18 cellular contexts compared by ENCODE assay signal in genomic region chr1:235320521-235321179, GRCh38. TPM values are rescaled to one million over a fixed set of nuclear protein-coding genes. Genes with fewer than 3 reads are reported as not detected.
DNase-seq lines count a peak whose midpoint lies in the region; ATAC-seq and TF ChIP-seq lines count a peak whose summit lies in the region.
"Had no signal": no experiment of that assay in that cellular context is flagged by ENCODE, and none has a peak within 500 bp of the region (broad histone marks: within the 10 kb centered on the region; RNA-seq: fewer than 3 reads in every experiment).

No MANE protein-coding gene starts in this region.

- no peak overlapping the region for H2BK15ac ChIP-seq in mesendoderm (replicated peaks; ENCODE audit: low read depth)

- ATAC-seq in activated CD4-positive, CD25-positive, alpha-beta regulatory T cell treated with anti-CD3 and anti-CD28 coated beads, Interleukin-2, amount 50 U/mL, for 24 hours, result no peak

- WGBS in mesendoderm (ENCODE audit: extremely low coverage, insufficient coverage, low lambda C conversion rate), result no CpG with 5 or more reads among the region's 6 CpGs

- H2BK120ac ChIP-seq in mesendoderm (ENCODE audit: low read depth, low read length), result no peak overlapping the region

- DNase-seq in T-helper 1 cell (no peak), mesendoderm (no peak), endothelial cell (ENCODE audit: low spot score) (no peak), NCI-H2196 (lab: John Stamatoyannopoulos, UW; ENCODE audit: unreplicated experiment) (no peak)
- no peak for DNase-seq in CD4-positive, alpha-beta memory T cell
- no peak for DNase-seq in activated T-helper 2 cell treated with anti-CD3 and anti-CD28 coated beads, Interferon-gamma antibody, Interleukin-2, Interleukin-4, amounts not matched to agents 10 μg/mL and 5 μg/mL and 100 μg/mL, durations not matched to agents 14 hours and 24 hours and 36 hours (ENCODE audit: low spot score)
- DNase-seq: adrenal gland; effector CD8-positive, alpha-beta T cell; head of caudate nucleus; MV-4-11; NCI-H2029; NCI-H526; SJCRH30; transverse colon had no signal

- peak overlapping the region; percentile 25 for H3K56ac ChIP-seq in mesendoderm (ENCODE audit: low read length)

- H3K36me3 Mint-ChIP-seq in T-helper 1 cell treated with Interleukin-12 subunit alpha and Interleukin-12 subunit beta and Interleukin-4 antibody, amounts not matched to agents 30 μg/mL and 1 μg/mL, for 36 hours (ENCODE audit: low read depth), result peaks cover 33% of the 10 kb centered on the region
- H3K36me3 Mint-ChIP-seq in CD4-positive, alpha-beta memory T cell, result peaks cover 28 to 55% of the 10 kb centered on the region in 2 donors
- H3K36me3 Mint-ChIP-seq in activated T-helper 2 cell treated with anti-CD3 and anti-CD28 coated beads, Interferon-gamma antibody, Interleukin-2, Interleukin-4, amounts not matched to agents 10 μg/mL and 5 μg/mL and 100 μg/mL, durations not matched to agents 14 hours and 24 hours and 36 hours (ENCODE audit: low read depth), result peaks cover 43% of the 10 kb centered on the region
- H3K36me3 Mint-ChIP-seq in endothelial cell (ENCODE audit: low read depth, unreplicated experiment), result peaks cover 22% of the 10 kb centered on the region

- H2AK5ac ChIP-seq in mesendoderm (ENCODE audit: low read length), result no peak overlapping the region

- no peaks in the 10 kb centered on the region for H3K27me3 Mint-ChIP-seq in T-helper 1 cell treated with Interleukin-12 subunit alpha and Interleukin-12 subunit beta and Interleukin-4 antibody, amounts not matched to agents 30 μg/mL and 1 μg/mL, for 36 hours (ENCODE audit: low read depth)
- H3K27me3 Mint-ChIP-seq in CD4-positive, alpha-beta memory T cell, result no peaks in the 10 kb centered on the region
- no peaks in the 10 kb centered on the region for H3K27me3 Mint-ChIP-seq in activated T-helper 2 cell treated with anti-CD3 and anti-CD28 coated beads, Interferon-gamma antibody, Interleukin-2, Interleukin-4, amounts not matched to agents 10 μg/mL and 5 μg/mL and 100 μg/mL, durations not matched to agents 14 hours and 24 hours and 36 hours (ENCODE audit: low read depth)
- H3K27me3 Mint-ChIP-seq in endothelial cell (ENCODE audit: unreplicated experiment), result peaks cover 3% of the 10 kb centered on the region

- H3K9ac ChIP-seq in mesendoderm (ENCODE audit: low read length), result no peak overlapping the region
- H3K9ac ChIP-seq: BLaER1 had no signal

- H3K4ac ChIP-seq in mesendoderm (ENCODE audit: low read depth, low read length), result no peak overlapping the region

- intact Hi-C loops in CD4-positive, alpha-beta memory T cell (cut with micrococcal nuclease), result loop anchor here (2.0 kb wide), 1 partner anchor 16 kb away; no protein-coding TSS in a partner anchor
- intact Hi-C loops in activated T-helper 2 cell treated with anti-CD3 and anti-CD28 coated beads, Interferon-gamma antibody, Interleukin-2, Interleukin-4, amounts not matched to agents 10 μg/mL and 5 μg/mL and 100 μg/mL, durations not matched to agents 14 hours and 24 hours and 36 hours (cut with micrococcal nuclease), result loop anchor here (10.0 kb wide), 1 partner anchor 846 kb away; the partner anchor contains the start of gene TARBP1

- H3K4me1 Mint-ChIP-seq in T-helper 1 cell treated with Interleukin-12 subunit alpha and Interleukin-12 subunit beta and Interleukin-4 antibody, amounts not matched to agents 30 μg/mL and 1 μg/mL, for 36 hours (ENCODE audit: low read depth), result peaks cover 48% of the 10 kb centered on the region
- H3K4me1 Mint-ChIP-seq in CD4-positive, alpha-beta memory T cell, result peaks cover 55 to 79% (median 69%) of the 10 kb centered on the region in 4 donors
- H3K4me1 Mint-ChIP-seq in activated T-helper 2 cell treated with anti-CD3 and anti-CD28 coated beads, Interferon-gamma antibody, Interleukin-2, Interleukin-4, amounts not matched to agents 10 μg/mL and 5 μg/mL and 100 μg/mL, durations not matched to agents 14 hours and 24 hours and 36 hours (ENCODE audit: low read depth), result peaks cover 53% of the 10 kb centered on the region
- H3K4me1 Mint-ChIP-seq in endothelial cell (ENCODE audit: unreplicated experiment), result peaks cover 12% of the 10 kb centered on the region

- H3K18ac ChIP-seq in mesendoderm (ENCODE audit: low read length), result no peak overlapping the region

- no peaks in the 10 kb centered on the region for H3K9me3 ChIP-seq in CD4-positive, alpha-beta memory T cell (ENCODE audit: control insufficient read depth in 1 of 2, low read length in 2 of 2)
- H3K9me3 ChIP-seq: adrenal gland, BLaER1, SJCRH30, transverse colon had no signal

- no peak overlapping the region for H3K4me3 Mint-ChIP-seq in T-helper 1 cell treated with Interleukin-12 subunit alpha and Interleukin-12 subunit beta and Interleukin-4 antibody, amounts not matched to agents 30 μg/mL and 1 μg/mL, for 36 hours
- H3K4me3 Mint-ChIP-seq in CD4-positive, alpha-beta memory T cell, result peak overlapping the region in 7 of 8 donors; percentile 4 to 63 (median 33)
- no peak overlapping the region for H3K4me3 Mint-ChIP-seq in activated T-helper 2 cell treated with anti-CD3 and anti-CD28 coated beads, Interferon-gamma antibody, Interleukin-2, Interleukin-4, amounts not matched to agents 10 μg/mL and 5 μg/mL and 100 μg/mL, durations not matched to agents 14 hours and 24 hours and 36 hours (ENCODE audit: low read depth)
- no peak overlapping the region for H3K4me3 Mint-ChIP-seq in endothelial cell (ENCODE audit: unreplicated experiment)

- H3K27ac ChIP-seq in CD4-positive, alpha-beta memory T cell (ENCODE audit: low read depth, low read length), result no peak overlapping the region
- no peak overlapping the region for H3K27ac ChIP-seq in mesendoderm (ENCODE audit: low read depth, low read length)
- H3K27ac ChIP-seq: 22Rv1, adrenal gland, BLaER1, SJCRH30, transverse colon had no signal

- no peaks in the 10 kb centered on the region for H3K9me3 Mint-ChIP-seq in T-helper 1 cell treated with Interleukin-12 subunit alpha and Interleukin-12 subunit beta and Interleukin-4 antibody, amounts not matched to agents 30 μg/mL and 1 μg/mL, for 36 hours
- H3K9me3 Mint-ChIP-seq in CD4-positive, alpha-beta memory T cell, result no peaks in the 10 kb centered on the region
- H3K9me3 Mint-ChIP-seq in activated T-helper 2 cell treated with anti-CD3 and anti-CD28 coated beads, Interferon-gamma antibody, Interleukin-2, Interleukin-4, amounts not matched to agents 10 μg/mL and 5 μg/mL and 100 μg/mL, durations not matched to agents 14 hours and 24 hours and 36 hours, result no peaks in the 10 kb centered on the region
- no peaks in the 10 kb centered on the region for H3K9me3 Mint-ChIP-seq in endothelial cell (ENCODE audit: unreplicated experiment)

- H3K4me2 ChIP-seq in mesendoderm (ENCODE audit: low read length), result no peak overlapping the region
- H3K4me2 ChIP-seq: BLaER1 had no signal

- H2BK5ac ChIP-seq in mesendoderm (ENCODE audit: low read length), result no peak overlapping the region

- H3K27ac Mint-ChIP-seq in T-helper 1 cell treated with Interleukin-12 subunit alpha and Interleukin-12 subunit beta and Interleukin-4 antibody, amounts not matched to agents 30 μg/mL and 1 μg/mL, for 36 hours, result peak overlapping the region; percentile 2
- H3K27ac Mint-ChIP-seq in CD4-positive, alpha-beta memory T cell, result peak overlapping the region; percentile 7 to 87 (median 69)
- peak overlapping the region; percentile 53 for H3K27ac Mint-ChIP-seq in activated T-helper 2 cell treated with anti-CD3 and anti-CD28 coated beads, Interferon-gamma antibody, Interleukin-2, Interleukin-4, amounts not matched to agents 10 μg/mL and 5 μg/mL and 100 μg/mL, durations not matched to agents 14 hours and 24 hours and 36 hours
- no peak overlapping the region for H3K27ac Mint-ChIP-seq in endothelial cell (ENCODE audit: unreplicated experiment)

- H3K79me2 ChIP-seq in mesendoderm (ENCODE audit: control insufficient read depth, insufficient read depth, low read length), result peaks cover 74% of the 10 kb centered on the region

- H3K27me3 ChIP-seq in CD4-positive, alpha-beta memory T cell (ENCODE audit: insufficient read depth, low read length), result no peaks in the 10 kb centered on the region
- H3K27me3 ChIP-seq in mesendoderm (ENCODE audit: insufficient read depth, low read length, poor library complexity), result no peaks in the 10 kb centered on the region
- H3K27me3 ChIP-seq: adrenal gland, BLaER1, SJCRH30, transverse colon had no signal

- no peak overlapping the region for H4K5ac ChIP-seq in mesendoderm (ENCODE audit: low read length)

- H3K36me3 ChIP-seq in CD4-positive, alpha-beta memory T cell (ENCODE audit: insufficient read depth, low read length), result peaks cover 5% of the 10 kb centered on the region
- peaks cover 2% of the 10 kb centered on the region for H3K36me3 ChIP-seq in mesendoderm (ENCODE audit: control insufficient read depth, insufficient read depth, low read length)
- H3K36me3 ChIP-seq: adrenal gland, transverse colon had no signal

- H3K4me3 ChIP-seq in CD4-positive, alpha-beta memory T cell (ENCODE audit: low read length in 2 of 2), result no peak overlapping the region
- no peak overlapping the region for H3K4me3 ChIP-seq in mesendoderm (ENCODE audit: low read length)
- H3K4me3 ChIP-seq: adrenal gland, BLaER1, SJCRH30, transverse colon had no signal

- no peak for TF ChIP-seq CTCF in endothelial cell (IDR thresholded peaks at IDR 0.05; ENCODE audit: unreplicated experiment)

- peaks cover 95% of the 10 kb centered on the region for H3K4me1 ChIP-seq in CD4-positive, alpha-beta memory T cell (ENCODE audit: insufficient read depth, low read length)
- H3K4me1 ChIP-seq in mesendoderm (ENCODE audit: control insufficient read depth, low read depth, low read length), result no peaks in the 10 kb centered on the region
- H3K4me1 ChIP-seq: SJCRH30 had no signal

- H3K79me1 ChIP-seq in mesendoderm (ENCODE audit: low read length), result peaks cover 5% of the 10 kb centered on the region

- POLR2A ChIA-PET in CD4-positive, alpha-beta memory T cell (lab: Charles Lee; ENCODE audit: partially characterized antibody), result no interaction called here

- H4K8ac ChIP-seq in mesendoderm (ENCODE audit: low read depth, low read length), result no peak overlapping the region

- no peak overlapping the region for H3K23ac ChIP-seq in mesendoderm (ENCODE audit: low read length)

- CTCF ChIA-PET in CD4-positive, alpha-beta memory T cell (lab: Charles Lee; ENCODE audit: partially characterized antibody), result no interaction called here

RNA-seq across cellular contexts. Expression of gene ARID4B, which starts 7.3 kb away (rescaled TPM):
- total RNA-seq in CD4-positive, alpha-beta memory T cell, result 10 to 100 TPM; 95.5 to 99.5 TPM
- 10 to 100 TPM; 34.8 to 86.1 TPM for polyA plus RNA-seq in CD4-positive, alpha-beta memory T cell
- 49.6 and 55.3 TPM in 2 replicates for total RNA-seq in activated T-helper 2 cell treated with anti-CD3 and anti-CD28 coated beads, Interferon-gamma antibody, Interleukin-2, Interleukin-4, amounts not matched to agents 10 μg/mL and 5 μg/mL and 100 μg/mL, durations not matched to agents 14 hours and 24 hours and 36 hours
- polyA plus RNA-seq in mesendoderm (2013, experiment 1 of 2), result 14.8 TPM
- polyA plus RNA-seq in mesendoderm (2013, experiment 2 of 2), result 15.0 TPM
- total RNA-seq in endothelial cell (ENCODE audit: unreplicated experiment), result 48.2 TPM

RNA-seq across cellular contexts. Expression of gene GGPS1, which starts 7.7 kb away (rescaled TPM):
- total RNA-seq in CD4-positive, alpha-beta memory T cell, result 10 to 100 TPM; 50.3 to 52.5 TPM
- polyA plus RNA-seq in CD4-positive, alpha-beta memory T cell, result 10 to 100 TPM; 77.9 to 79.5 TPM
- total RNA-seq in activated T-helper 2 cell treated with anti-CD3 and anti-CD28 coated beads, Interferon-gamma antibody, Interleukin-2, Interleukin-4, amounts not matched to agents 10 μg/mL and 5 μg/mL and 100 μg/mL, durations not matched to agents 14 hours and 24 hours and 36 hours, result 30.4 and 33.7 TPM in 2 replicates
- 28.7 TPM for polyA plus RNA-seq in mesendoderm (2013, experiment 1 of 2)
- polyA plus RNA-seq in mesendoderm (2013, experiment 2 of 2), result 27.1 TPM
- total RNA-seq in endothelial cell (ENCODE audit: unreplicated experiment), result 40.4 TPM

RNA-seq across cellular contexts. Expression of gene TBCE, which starts 46.6 kb away (rescaled TPM):
- total RNA-seq in CD4-positive, alpha-beta memory T cell, result 10 to 100 TPM; 17.0 to 17.5 TPM
- 10 to 100 TPM; 18.6 to 19.1 TPM for polyA plus RNA-seq in CD4-positive, alpha-beta memory T cell
- total RNA-seq in activated T-helper 2 cell treated with anti-CD3 and anti-CD28 coated beads, Interferon-gamma antibody, Interleukin-2, Interleukin-4, amounts not matched to agents 10 μg/mL and 5 μg/mL and 100 μg/mL, durations not matched to agents 14 hours and 24 hours and 36 hours, result 25.0 and 28.2 TPM in 2 replicates
- polyA plus RNA-seq in mesendoderm (2013, experiment 1 of 2), result 46.4 TPM
- 47.4 TPM for polyA plus RNA-seq in mesendoderm (2013, experiment 2 of 2)
- 24.7 TPM for total RNA-seq in endothelial cell (ENCODE audit: unreplicated experiment)

Comparison
In these comparisons a context has a peak if more than half of its experiments do, and no peak if none do; other contexts are left out.
1. H3K4me3 Mint-ChIP-seq: peak in CD4-positive, alpha-beta memory T cell (7 of 8); none in T-helper 1 cell treated with Interleukin-12 subunit alpha and Interleukin-12 subunit beta and Interleukin-4 antibody, amounts not matched to agents 30 μg/mL and 1 μg/mL, for 36 hours (single experiment), activated T-helper 2 cell treated with anti-CD3 and anti-CD28 coated beads, Interferon-gamma antibody, Interleukin-2, Interleukin-4, amounts not matched to agents 10 μg/mL and 5 μg/mL and 100 μg/mL, durations not matched to agents 14 hours and 24 hours and 36 hours (single experiment) and endothelial cell (single experiment).